ENCODE assay signal across 23 cellular contexts in the genomic region with DNA sequence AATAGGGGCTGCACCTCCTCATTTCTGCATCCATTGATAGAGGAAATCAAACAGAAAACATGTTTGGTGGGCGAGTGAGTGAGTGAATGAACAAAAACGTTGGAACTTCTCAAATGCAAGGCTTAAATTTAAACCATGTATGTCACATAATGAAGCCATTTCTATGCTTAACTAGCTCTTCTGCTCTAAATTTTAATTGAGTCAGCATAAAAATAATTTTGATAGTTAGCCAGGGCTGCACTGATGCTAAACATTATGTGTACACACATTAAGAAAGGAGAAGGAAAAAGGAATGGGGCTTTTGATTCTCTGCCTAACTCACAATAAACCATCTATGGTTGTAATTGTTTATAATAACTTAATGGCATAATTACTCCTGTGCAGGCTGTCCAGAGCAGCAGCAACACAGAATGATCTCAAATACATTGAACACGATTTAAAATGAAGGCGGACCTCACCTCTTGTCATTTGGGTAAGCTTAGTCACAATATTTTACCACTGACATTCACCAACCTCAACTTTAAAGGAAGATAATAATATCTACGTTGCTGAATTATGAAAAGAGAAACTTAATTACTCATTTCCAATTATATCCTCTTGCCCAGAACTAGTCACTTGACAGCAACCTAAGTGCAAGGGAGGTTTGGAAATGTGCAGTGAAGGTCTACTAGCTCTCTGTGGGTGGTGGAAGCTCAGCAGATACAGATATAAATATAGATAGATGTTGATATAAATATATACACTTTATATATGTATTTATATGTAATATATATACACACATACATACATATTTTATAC.
"Had no signal": no experiment of that assay in that cellular context is flagged by ENCODE, and none has a peak within 500 bp of the region (broad histone marks: within the 10 kb centered on the region; RNA-seq: fewer than 3 reads in every experiment).

No MANE protein-coding gene starts in this region.

- H3K27ac ChIP-seq: breast epithelium, parathyroid adenoma, transverse colon had no signal

- H3K9me3 ChIP-seq: breast epithelium, transverse colon had no signal

- FAIRE-seq: colon, endothelial cell of umbilical vein, kidney, small intestine, urothelium cell line had no signal

- DNase-seq: activated CD4-positive, alpha-beta T cell treated with anti-CD3 and anti-CD28 coated beads for 36 hours; activated CD4-positive, alpha-beta T cell treated with anti-CD3 and anti-CD28 coated beads, Interleukin-2, amount 50 U/mL, for 4 hours; activated CD8-positive, alpha-beta memory T cell treated with anti-CD3 and anti-CD28 coated beads for 24 hours; activated CD8-positive, alpha-beta memory T cell treated with anti-CD3 and anti-CD28 coated beads, Interleukin-2, amount 50 U/mL, for 4 hours; activated naive CD4-positive, alpha-beta T cell treated with Interleukin-2 at 50 U/mL for 16 hours; activated naive CD8-positive, alpha-beta T cell treated with anti-CD3 and anti-CD28 coated beads for 36 hours; activated T-cell treated with anti-CD3 and anti-CD28 coated beads, Interleukin-2, amount 50 U/mL, for 24 hours; effector memory CD4-positive, alpha-beta T cell; foreskin melanocyte; kidney; naive B cell; nucleus accumbens; small intestine; stimulated activated CD4-positive, alpha-beta T cell treated with anti-CD3 and anti-CD28 coated beads, Interleukin-2, amount 100 ng/mL, for 24 hours; stimulated activated naive B cell treated with anti-CD40 and anti-IgM and Interleukin-4, amounts not matched to agents 10 μg/mL and 1 μg/mL and 100 μg/mL, for 72 hours; transverse colon had no signal

- H3K4me1 ChIP-seq: breast epithelium, parathyroid adenoma, transverse colon had no signal

- H3K27me3 ChIP-seq: breast epithelium, transverse colon had no signal

- ATAC-seq: activated CD4-positive, alpha-beta T cell treated with anti-CD3 and anti-CD28 coated beads for 36 hours; esophagus mucosa; stimulated activated naive B cell treated with anti-CD40 and anti-IgM and Interleukin-4, amounts not matched to agents 10 μg/mL and 1 μg/mL and 100 μg/mL, for 72 hours had no signal

- H3K9ac ChIP-seq: parathyroid adenoma had no signal

- H2AFZ ChIP-seq: parathyroid adenoma had no signal

- H3K79me2 ChIP-seq: parathyroid adenoma had no signal

- H3K36me3 ChIP-seq: breast epithelium, transverse colon had no signal

- H3K4me3 ChIP-seq: breast epithelium, lung, transverse colon had no signal
